In genomic region chr20:46681032-46681854, GRCh38 we compare ENCODE assay signal across 1 cellular context.
A peak's percentile ranks its signal among the peaks of the same experiment; 100 is the strongest.
TF ChIP-seq lines count a peak whose summit lies in the region.

No MANE protein-coding gene starts in this region.

TF ChIP-seq in HepG2, 621 proteins besides CTCF, POLR2A, EP300 and RAD21 (continued from another document):
- TF ChIP-seq, protein P1, sequence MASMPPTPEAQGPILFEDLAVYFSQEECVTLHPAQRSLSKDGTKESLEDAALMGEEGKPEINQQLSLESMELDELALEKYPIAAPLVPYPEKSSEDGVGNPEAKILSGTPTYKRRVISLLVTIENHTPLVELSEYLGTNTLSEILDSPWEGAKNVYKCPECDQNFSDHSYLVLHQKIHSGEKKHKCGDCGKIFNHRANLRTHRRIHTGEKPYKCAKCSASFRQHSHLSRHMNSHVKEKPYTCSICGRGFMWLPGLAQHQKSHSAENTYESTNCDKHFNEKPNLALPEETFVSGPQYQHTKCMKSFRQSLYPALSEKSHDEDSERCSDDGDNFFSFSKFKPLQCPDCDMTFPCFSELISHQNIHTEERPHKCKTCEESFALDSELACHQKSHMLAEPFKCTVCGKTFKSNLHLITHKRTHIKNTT (CRISPR knock-in tag; IDR thresholded peaks at IDR 0.05): no peak
- TF ChIP-seq ZNF687 (CRISPR knock-in tag; IDR thresholded peaks at IDR 0.05) (peak; percentile 50; the same call in 1 of the 2 replicates), NR1H2 (CRISPR knock-in tag; IDR thresholded peaks at IDR 0.05; ENCODE audit: borderline replicate concordance, low read depth) (no peak), FOXO1 (CRISPR knock-in tag; IDR thresholded peaks at IDR 0.05) (peak; percentile 59), ZNF776 (CRISPR knock-in tag; IDR thresholded peaks at IDR 0.05) (peak; percentile 36; the same call in 1 of the 2 replicates), ZNF160 (CRISPR knock-in tag; IDR thresholded peaks at IDR 0.05) (no peak), ZBTB25 (CRISPR knock-in tag; IDR thresholded peaks at IDR 0.05) (peak; percentile 69; the same call in 1 of the 2 replicates), ZNF501 (CRISPR knock-in tag; IDR thresholded peaks at IDR 0.05) (peak; percentile 45; the same call in 1 of the 2 replicates), BATF2 (CRISPR knock-in tag; IDR thresholded peaks at IDR 0.05) (0 out of 2 replicates have a peak, but pooled peaks have one; percentile 30), JUN (CRISPR knock-in tag; IDR thresholded peaks at IDR 0.05) (0 out of 2 replicates have a peak, but pooled peaks have one; percentile 9), KDM2A (CRISPR knock-in tag; IDR thresholded peaks at IDR 0.05; ENCODE audit: borderline replicate concordance, low read depth) (0 out of 2 replicates have a peak, but pooled peaks have one; percentile 20), YY1 (IDR thresholded peaks at IDR 0.05; ENCODE audit: insufficient read depth, insufficient replicate concordance, low read depth, low read length) (peak; percentile 6), SRSF4 (IDR thresholded peaks at IDR 0.05; ENCODE audit: low read depth, low read length, poor library complexity, severe bottlenecking) (no peak), ETV5 (CRISPR knock-in tag; IDR thresholded peaks at IDR 0.05; ENCODE audit: borderline replicate concordance) (peak; percentile 20; the same call in 1 of the 2 replicates), SNAPC2 (CRISPR knock-in tag; IDR thresholded peaks at IDR 0.05) (peak; percentile 41; the same call in 1 of the 2 replicates), REXO4 (CRISPR knock-in tag; IDR thresholded peaks at IDR 0.05; ENCODE audit: borderline replicate concordance) (no peak), EED (CRISPR knock-in tag; IDR thresholded peaks at IDR 0.05) (no peak), ZFX (CRISPR knock-in tag; IDR thresholded peaks at IDR 0.05; ENCODE audit: low read depth) (peak; percentile 35; the same call in 1 of the 2 replicates), SAFB2 (CRISPR knock-in tag; IDR thresholded peaks at IDR 0.05; ENCODE audit: borderline replicate concordance, low read depth) (peak; percentile 63; the same call in 1 of the 2 replicates), TBX3 (IDR thresholded peaks at IDR 0.05; ENCODE audit: borderline replicate concordance) (0 out of 2 replicates have a peak, but pooled peaks have one; percentile 46), NR2C2 (CRISPR knock-in tag; IDR thresholded peaks at IDR 0.05; ENCODE audit: borderline replicate concordance) (peak; percentile 41; the same call in 1 of the 2 replicates), MXD4 (CRISPR knock-in tag; IDR thresholded peaks at IDR 0.05) (peak; percentile 61; the same call in 1 of the 2 replicates), SP5 (CRISPR knock-in tag; IDR thresholded peaks at IDR 0.05; ENCODE audit: borderline replicate concordance, low read depth) (peak; percentile 39; the same call in 1 of the 2 replicates), FOXA3 (CRISPR knock-in tag; IDR thresholded peaks at IDR 0.05) (peak; percentile 59), ATF2 (CRISPR knock-in tag; IDR thresholded peaks at IDR 0.05) (peak; percentile 16; the same call in 1 of the 2 replicates), ZNF550 (CRISPR knock-in tag; IDR thresholded peaks at IDR 0.05; ENCODE audit: borderline replicate concordance) (peak; percentile 58; the same call in 1 of the 2 replicates), MIXL1 (CRISPR knock-in tag; IDR thresholded peaks at IDR 0.05) (peak; percentile 84), ZNF3 (CRISPR knock-in tag; IDR thresholded peaks at IDR 0.05) (peak; percentile 99), ZBTB43 (CRISPR knock-in tag; conservative IDR thresholded peaks at IDR 0.05) (0 out of 2 replicates have a peak, but pooled peaks have one; percentile 19), WIZ (CRISPR knock-in tag; IDR thresholded peaks at IDR 0.05) (no peak), HNF1B (CRISPR knock-in tag; IDR thresholded peaks at IDR 0.05) (peak; percentile 85; the same call in 1 of the 2 replicates), ZSCAN9 (CRISPR knock-in tag; IDR thresholded peaks at IDR 0.05; ENCODE audit: borderline replicate concordance) (peak; percentile 34; the same call in 1 of the 2 replicates), ZMYM3 (CRISPR knock-in tag; IDR thresholded peaks at IDR 0.05) (0 out of 2 replicates have a peak, but pooled peaks have one; percentile 32)
- TF ChIP-seq, protein P2, sequence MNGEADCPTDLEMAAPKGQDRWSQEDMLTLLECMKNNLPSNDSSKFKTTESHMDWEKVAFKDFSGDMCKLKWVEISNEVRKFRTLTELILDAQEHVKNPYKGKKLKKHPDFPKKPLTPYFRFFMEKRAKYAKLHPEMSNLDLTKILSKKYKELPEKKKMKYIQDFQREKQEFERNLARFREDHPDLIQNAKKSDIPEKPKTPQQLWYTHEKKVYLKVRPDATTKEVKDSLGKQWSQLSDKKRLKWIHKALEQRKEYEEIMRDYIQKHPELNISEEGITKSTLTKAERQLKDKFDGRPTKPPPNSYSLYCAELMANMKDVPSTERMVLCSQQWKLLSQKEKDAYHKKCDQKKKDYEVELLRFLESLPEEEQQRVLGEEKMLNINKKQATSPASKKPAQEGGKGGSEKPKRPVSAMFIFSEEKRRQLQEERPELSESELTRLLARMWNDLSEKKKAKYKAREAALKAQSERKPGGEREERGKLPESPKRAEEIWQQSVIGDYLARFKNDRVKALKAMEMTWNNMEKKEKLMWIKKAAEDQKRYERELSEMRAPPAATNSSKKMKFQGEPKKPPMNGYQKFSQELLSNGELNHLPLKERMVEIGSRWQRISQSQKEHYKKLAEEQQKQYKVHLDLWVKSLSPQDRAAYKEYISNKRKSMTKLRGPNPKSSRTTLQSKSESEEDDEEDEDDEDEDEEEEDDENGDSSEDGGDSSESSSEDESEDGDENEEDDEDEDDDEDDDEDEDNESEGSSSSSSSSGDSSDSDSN (CRISPR knock-in tag; IDR thresholded peaks at IDR 0.05): peak; percentile 28; the same call in 1 of the 2 replicates
- TF ChIP-seq, protein P3, sequence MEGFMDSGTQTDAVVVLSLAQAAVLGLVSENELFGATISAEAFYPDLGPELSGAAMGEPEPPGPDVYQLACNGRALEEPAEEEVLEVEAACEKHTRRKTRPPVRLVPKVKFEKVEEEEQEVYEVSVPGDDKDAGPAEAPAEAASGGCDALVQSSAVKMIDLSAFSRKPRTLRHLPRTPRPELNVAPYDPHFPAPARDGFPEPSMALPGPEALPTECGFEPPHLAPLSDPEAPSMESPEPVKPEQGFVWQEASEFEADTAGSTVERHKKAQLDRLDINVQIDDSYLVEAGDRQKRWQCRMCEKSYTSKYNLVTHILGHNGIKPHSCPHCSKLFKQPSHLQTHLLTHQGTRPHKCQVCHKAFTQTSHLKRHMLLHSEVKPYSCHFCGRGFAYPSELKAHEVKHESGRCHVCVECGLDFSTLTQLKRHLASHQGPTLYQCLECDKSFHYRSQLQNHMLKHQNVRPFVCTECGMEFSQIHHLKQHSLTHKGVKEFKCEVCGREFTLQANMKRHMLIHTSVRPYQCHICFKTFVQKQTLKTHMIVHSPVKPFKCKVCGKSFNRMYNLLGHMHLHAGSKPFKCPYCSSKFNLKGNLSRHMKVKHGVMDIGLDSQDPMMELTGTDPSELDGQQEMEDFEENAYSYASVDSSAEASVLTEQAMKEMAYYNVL (CRISPR knock-in tag; IDR thresholded peaks at IDR 0.05; ENCODE audit: borderline replicate concordance): peak; percentile 100
- TF ChIP-seq, protein P4, sequence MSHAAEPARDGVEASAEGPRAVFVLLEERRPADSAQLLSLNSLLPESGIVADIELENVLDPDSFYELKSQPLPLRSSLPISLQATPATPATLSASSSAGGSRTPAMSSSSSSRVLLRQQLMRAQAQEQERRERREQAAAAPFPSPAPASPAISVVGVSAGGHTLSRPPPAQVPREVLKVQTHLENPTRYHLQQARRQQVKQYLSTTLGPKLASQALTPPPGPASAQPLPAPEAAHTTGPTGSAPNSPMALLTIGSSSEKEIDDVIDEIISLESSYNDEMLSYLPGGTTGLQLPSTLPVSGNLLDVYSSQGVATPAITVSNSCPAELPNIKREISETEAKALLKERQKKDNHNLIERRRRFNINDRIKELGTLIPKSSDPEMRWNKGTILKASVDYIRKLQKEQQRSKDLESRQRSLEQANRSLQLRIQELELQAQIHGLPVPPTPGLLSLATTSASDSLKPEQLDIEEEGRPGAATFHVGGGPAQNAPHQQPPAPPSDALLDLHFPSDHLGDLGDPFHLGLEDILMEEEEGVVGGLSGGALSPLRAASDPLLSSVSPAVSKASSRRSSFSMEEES (CRISPR knock-in tag; IDR thresholded peaks at IDR 0.05): 0 out of 2 replicates have a peak, but pooled peaks have one; percentile 41
- TF ChIP-seq, protein P5, sequence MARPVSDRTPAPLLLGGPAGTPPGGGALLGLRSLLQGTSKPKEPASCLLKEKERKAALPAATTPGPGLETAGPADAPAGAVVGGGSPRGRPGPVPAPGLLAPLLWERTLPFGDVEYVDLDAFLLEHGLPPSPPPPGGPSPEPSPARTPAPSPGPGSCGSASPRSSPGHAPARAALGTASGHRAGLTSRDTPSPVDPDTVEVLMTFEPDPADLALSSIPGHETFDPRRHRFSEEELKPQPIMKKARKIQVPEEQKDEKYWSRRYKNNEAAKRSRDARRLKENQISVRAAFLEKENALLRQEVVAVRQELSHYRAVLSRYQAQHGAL (CRISPR knock-in tag; IDR thresholded peaks at IDR 0.05; ENCODE audit: not compliant biosample characterization): no peak
